In the genomic region with DNA sequence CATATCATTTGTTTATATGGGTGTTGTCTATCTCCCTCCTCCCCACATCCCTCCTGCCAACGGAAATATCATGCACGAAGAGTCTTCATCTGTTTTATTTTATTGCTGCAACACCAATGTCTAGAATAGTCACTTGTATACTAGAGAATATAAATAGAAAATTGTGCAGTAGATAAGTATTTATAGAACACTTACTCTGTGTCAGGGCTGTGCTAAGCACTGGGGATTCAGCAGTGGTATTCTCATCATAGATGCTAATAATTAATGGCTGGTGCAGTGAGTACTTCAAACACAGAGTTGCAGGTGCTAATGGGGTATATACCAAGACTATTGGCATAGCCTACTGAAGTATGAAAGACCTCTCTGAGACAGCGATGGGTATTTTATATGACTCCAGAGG, we compare ENCODE assay signal across 1 cellular context.
TF ChIP-seq lines count a peak whose summit lies in the region.

No MANE protein-coding gene starts in this region.

TF ChIP-seq in GM12878, 131 proteins besides CTCF, POLR2A, EP300 and RAD21 (continued from another document):
- TF ChIP-seq, protein P1, sequence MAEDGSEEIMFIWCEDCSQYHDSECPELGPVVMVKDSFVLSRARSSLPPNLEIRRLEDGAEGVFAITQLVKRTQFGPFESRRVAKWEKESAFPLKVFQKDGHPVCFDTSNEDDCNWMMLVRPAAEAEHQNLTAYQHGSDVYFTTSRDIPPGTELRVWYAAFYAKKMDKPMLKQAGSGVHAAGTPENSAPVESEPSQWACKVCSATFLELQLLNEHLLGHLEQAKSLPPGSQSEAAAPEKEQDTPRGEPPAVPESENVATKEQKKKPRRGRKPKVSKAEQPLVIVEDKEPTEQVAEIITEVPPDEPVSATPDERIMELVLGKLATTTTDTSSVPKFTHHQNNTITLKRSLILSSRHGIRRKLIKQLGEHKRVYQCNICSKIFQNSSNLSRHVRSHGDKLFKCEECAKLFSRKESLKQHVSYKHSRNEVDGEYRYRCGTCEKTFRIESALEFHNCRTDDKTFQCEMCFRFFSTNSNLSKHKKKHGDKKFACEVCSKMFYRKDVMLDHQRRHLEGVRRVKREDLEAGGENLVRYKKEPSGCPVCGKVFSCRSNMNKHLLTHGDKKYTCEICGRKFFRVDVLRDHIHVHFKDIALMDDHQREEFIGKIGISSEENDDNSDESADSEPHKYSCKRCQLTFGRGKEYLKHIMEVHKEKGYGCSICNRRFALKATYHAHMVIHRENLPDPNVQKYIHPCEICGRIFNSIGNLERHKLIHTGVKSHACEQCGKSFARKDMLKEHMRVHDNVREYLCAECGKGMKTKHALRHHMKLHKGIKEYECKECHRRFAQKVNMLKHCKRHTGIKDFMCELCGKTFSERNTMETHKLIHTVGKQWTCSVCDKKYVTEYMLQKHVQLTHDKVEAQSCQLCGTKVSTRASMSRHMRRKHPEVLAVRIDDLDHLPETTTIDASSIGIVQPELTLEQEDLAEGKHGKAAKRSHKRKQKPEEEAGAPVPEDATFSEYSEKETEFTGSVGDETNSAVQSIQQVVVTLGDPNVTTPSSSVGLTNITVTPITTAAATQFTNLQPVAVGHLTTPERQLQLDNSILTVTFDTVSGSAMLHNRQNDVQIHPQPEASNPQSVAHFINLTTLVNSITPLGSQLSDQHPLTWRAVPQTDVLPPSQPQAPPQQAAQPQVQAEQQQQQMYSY (CRISPR knock-in tag; IDR thresholded peaks at IDR 0.05), result no peak
- TF ChIP-seq IKZF1 (conservative IDR thresholded peaks at IDR 0.05) (no peak), CREM (IDR thresholded peaks at IDR 0.05; ENCODE audit: low read depth) (no peak), GATAD2B (conservative IDR thresholded peaks at IDR 0.05; ENCODE audit: low read depth) (no peak), LARP7 (IDR thresholded peaks at IDR 0.05) (no peak), SPI1 (IDR thresholded peaks at IDR 0.05; ENCODE audit: borderline replicate concordance, insufficient read depth, low read depth, low read length) (no peak), CHD1 (IDR thresholded peaks at IDR 0.05; ENCODE audit: low read depth, low read length) (no peak), EZH2 (IDR thresholded peaks at IDR 0.05; ENCODE audit: borderline replicate concordance, control insufficient read depth, low read depth, low read length) (no peak), FOXM1 (IDR thresholded peaks at IDR 0.05; ENCODE audit: low read depth, low read length) (no peak), RELA (IDR thresholded peaks at IDR 0.05; ENCODE audit: borderline replicate concordance, partially characterized antibody) (no peak), KDM1A (IDR thresholded peaks at IDR 0.05; ENCODE audit: borderline replicate concordance) (no peak)
- TF ChIP-seq, protein P2, sequence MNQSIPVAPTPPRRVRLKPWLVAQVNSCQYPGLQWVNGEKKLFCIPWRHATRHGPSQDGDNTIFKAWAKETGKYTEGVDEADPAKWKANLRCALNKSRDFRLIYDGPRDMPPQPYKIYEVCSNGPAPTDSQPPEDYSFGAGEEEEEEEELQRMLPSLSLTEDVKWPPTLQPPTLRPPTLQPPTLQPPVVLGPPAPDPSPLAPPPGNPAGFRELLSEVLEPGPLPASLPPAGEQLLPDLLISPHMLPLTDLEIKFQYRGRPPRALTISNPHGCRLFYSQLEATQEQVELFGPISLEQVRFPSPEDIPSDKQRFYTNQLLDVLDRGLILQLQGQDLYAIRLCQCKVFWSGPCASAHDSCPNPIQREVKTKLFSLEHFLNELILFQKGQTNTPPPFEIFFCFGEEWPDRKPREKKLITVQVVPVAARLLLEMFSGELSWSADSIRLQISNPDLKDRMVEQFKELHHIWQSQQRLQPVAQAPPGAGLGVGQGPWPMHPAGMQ (IDR thresholded peaks at IDR 0.05; ENCODE audit: borderline replicate concordance), result no peak
- TF ChIP-seq, protein P3, sequence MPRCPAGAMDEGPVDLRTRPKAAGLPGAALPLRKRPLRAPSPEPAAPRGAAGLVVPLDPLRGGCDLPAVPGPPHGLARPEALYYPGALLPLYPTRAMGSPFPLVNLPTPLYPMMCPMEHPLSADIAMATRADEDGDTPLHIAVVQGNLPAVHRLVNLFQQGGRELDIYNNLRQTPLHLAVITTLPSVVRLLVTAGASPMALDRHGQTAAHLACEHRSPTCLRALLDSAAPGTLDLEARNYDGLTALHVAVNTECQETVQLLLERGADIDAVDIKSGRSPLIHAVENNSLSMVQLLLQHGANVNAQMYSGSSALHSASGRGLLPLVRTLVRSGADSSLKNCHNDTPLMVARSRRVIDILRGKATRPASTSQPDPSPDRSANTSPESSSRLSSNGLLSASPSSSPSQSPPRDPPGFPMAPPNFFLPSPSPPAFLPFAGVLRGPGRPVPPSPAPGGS (IDR thresholded peaks at IDR 0.05; ENCODE audit: borderline replicate concordance, insufficient read depth, low read depth, low read length, poor library complexity, severe bottlenecking), result no peak
